In the genomic region with DNA sequence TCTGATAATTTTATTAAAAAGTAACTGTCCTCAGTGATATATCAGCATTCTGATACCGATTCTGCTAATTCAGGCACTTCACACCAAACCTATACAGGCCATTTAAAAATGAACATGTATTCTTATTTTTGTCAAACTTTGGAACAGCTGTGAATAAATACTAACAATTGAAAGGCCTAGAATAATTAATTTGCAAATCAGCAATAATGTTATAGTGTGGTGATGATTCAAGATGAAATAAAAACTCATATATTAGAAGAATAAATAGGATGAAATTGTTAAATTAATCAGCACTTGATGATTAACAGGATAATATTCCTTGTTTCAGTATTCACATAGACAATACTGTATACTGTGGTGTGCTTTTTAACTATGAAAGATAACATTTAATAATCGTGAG, we compare ENCODE assay signal across 14 cellular contexts. TPM values are rescaled to one million over a fixed set of nuclear protein-coding genes. Genes with fewer than 3 reads are reported as not detected.
DNase-seq lines count a peak whose midpoint lies in the region; ATAC-seq and TF ChIP-seq lines count a peak whose summit lies in the region.
"Had no signal": no experiment of that assay in that cellular context is flagged by ENCODE, and none has a peak within 500 bp of the region (broad histone marks: within the 10 kb centered on the region; RNA-seq: fewer than 3 reads in every experiment).

No MANE protein-coding gene starts in this region.

- intact Hi-C loops in A673 (cut with micrococcal nuclease; ENCODE audit: unreplicated experiment) = no loop called here
- intact Hi-C loops in CD4-positive, alpha-beta T cell (cut with DNase I, micrococcal nuclease) = loop anchor here in 1 of 2 experiments (10.0 kb wide), 1 partner anchor 535 kb away; the partner anchor contains the start of gene EPS15
- intact Hi-C loops in left colon (cut with DNase I, micrococcal nuclease) = no loop called here

- H3K27me3 ChIP-seq in A673 (replicated peaks; ENCODE audit: insufficient read depth, low read depth, low read length, poor library complexity) (no peaks in the 10 kb centered on the region), muscle layer of colon (ENCODE audit: control insufficient read depth in 1 of 2, insufficient read depth in 2 of 2, low read length in 2 of 2) (no peaks in the 10 kb centered on the region)
- H3K27me3 ChIP-seq in CD4-positive, alpha-beta T cell (ENCODE audit: control insufficient read depth, insufficient read depth, low read length) = peaks cover 10% of the 10 kb centered on the region

- CTCF ChIA-PET in A673 (lab: Charles Lee) = no interaction called here
- CTCF ChIA-PET in CD4-positive, alpha-beta T cell (lab: Charles Lee) = interaction anchor here (1.6 kb wide), 1 partner anchor 12 kb away, joined by 5 read pairs; no protein-coding TSS in a partner anchor

- no TSS peak for BruUV-seq in A673 (replicated peaks; lab: Mats Ljungman, UMichigan)

- H3K27me3 Mint-ChIP-seq in CD4-positive, alpha-beta T cell = peaks cover 24% of the 10 kb centered on the region

- peaks cover under 1% of the 10 kb centered on the region for H3K36me3 ChIP-seq in A673 (ENCODE audit: insufficient read depth, low read length, poor library complexity, severe bottlenecking)
- no peaks in the 10 kb centered on the region for H3K36me3 ChIP-seq in muscle layer of colon (ENCODE audit: insufficient read depth, low read length)

- H3K36me3 Mint-ChIP-seq in CD4-positive, alpha-beta T cell (ENCODE audit: low read depth) = peaks cover 4% of the 10 kb centered on the region
- H3K36me3 Mint-ChIP-seq: naive thymus-derived CD8-positive, alpha-beta T cell had no signal

- peak overlapping the region; percentile 75 for H3K9ac ChIP-seq in muscle layer of colon (ENCODE audit: low read length)

- H3K9me3 ChIP-seq in A673 (ENCODE audit: low read depth, low read length, poor library complexity, severe bottlenecking) = no peaks in the 10 kb centered on the region
- no peaks in the 10 kb centered on the region for H3K9me3 ChIP-seq in CD4-positive, alpha-beta T cell (ENCODE audit: control insufficient read depth, low read length)
- H3K9me3 ChIP-seq in muscle layer of colon (ENCODE audit: low read length) = no peaks in the 10 kb centered on the region

- no peak for ATAC-seq in CD4-positive, alpha-beta T cell (ENCODE audit: poor library complexity)
- ATAC-seq in left colon = no peak
- ATAC-seq in HG03378 (IDR thresholded peaks at IDR 0.05; ENCODE audit: unreplicated experiment) = no peak
- ATAC-seq: activated naive CD4-positive, alpha-beta T cell treated with anti-CD3 and anti-CD28 coated beads, Interleukin-2, amount 50 U/mL, for 72 hours; naive thymus-derived CD8-positive, alpha-beta T cell had no signal

- H3K4me3 Mint-ChIP-seq in CD4-positive, alpha-beta T cell = peak overlapping the region; percentile 18
- H3K4me3 Mint-ChIP-seq: dendritic cell treated with granulocyte-macrophage colony-stimulating factor and Interleukin-4, amounts not matched to agents 40 ng/mL and 50 ng/mL, for 4 days had no signal

- no peak for DNase-seq in A673 (ENCODE audit: low spot score)
- DNase-seq in CD4-positive, alpha-beta T cell = no peak
- DNase-seq in OCI-M1 (lab: John Stamatoyannopoulos, UW) = peak; percentile 52
- no peak for DNase-seq in left colon
- no peak for DNase-seq in retina
- DNase-seq: activated CD8-positive, alpha-beta memory T cell treated with anti-CD3 and anti-CD28 coated beads for 24 hours; foreskin fibroblast; naive thymus-derived CD8-positive, alpha-beta T cell; NCI-H82 had no signal

- peaks cover 27% of the 10 kb centered on the region for H3K4me1 Mint-ChIP-seq in CD4-positive, alpha-beta T cell (ENCODE audit: low read depth)

- H3K27ac ChIP-seq in A673 (ENCODE audit: low read depth, low read length, poor library complexity, severe bottlenecking) (peak overlapping the region; percentile 98), muscle layer of colon (ENCODE audit: low read depth, low read length) (peak overlapping the region; percentile 19)
- H3K27ac ChIP-seq in CD4-positive, alpha-beta T cell (ENCODE audit: low read depth, low read length) = no peak overlapping the region

- H3K9me3 Mint-ChIP-seq in CD4-positive, alpha-beta T cell = no peaks in the 10 kb centered on the region
- H3K9me3 Mint-ChIP-seq: activated naive CD4-positive, alpha-beta T cell treated with anti-CD3 and anti-CD28 coated beads, Interleukin-2, amount 50 U/mL, for 72 hours; dendritic cell treated with granulocyte-macrophage colony-stimulating factor and Interleukin-4, amounts not matched to agents 40 ng/mL and 50 ng/mL, for 4 days; naive thymus-derived CD8-positive, alpha-beta T cell; T-helper 2 cell treated with Interferon-gamma antibody and Interleukin-4, amounts not matched to agents 5 μg/mL and 100 μg/mL, for 36 hours had no signal

- POLR2A ChIA-PET in A673 (lab: Charles Lee; ENCODE audit: low non-redundant PET) = no interaction called here
- POLR2A ChIA-PET in CD4-positive, alpha-beta T cell (lab: Charles Lee) = interaction anchor here (4.4 to 4.5 kb wide), 2 partner anchors 11 to 21 kb away, joined by 32 to 82 read pairs; partner anchors contain the start of genes CDKN2C and FAF1

- H3K4me3 ChIP-seq in A673 (ENCODE audit: low read depth, low read length, poor library complexity, severe bottlenecking) (peak overlapping the region; percentile 81), muscle layer of colon (ENCODE audit: low read depth in 1 of 2, low read length in 2 of 2) (no peak overlapping the region)

- H3K4me1 ChIP-seq in A673 (ENCODE audit: insufficient read depth, low read length, poor library complexity, severe bottlenecking) (peaks cover 38% of the 10 kb centered on the region), muscle layer of colon (ENCODE audit: insufficient read depth, low read length) (no peaks in the 10 kb centered on the region)

- TF ChIP-seq CTCF in A673 (conservative IDR thresholded peaks at IDR 0.05; ENCODE audit: low read depth, low read length) = no peak
- TF ChIP-seq CTCF in CD4-positive, alpha-beta T cell (IDR thresholded peaks at IDR 0.05) = no peak

- H3K27ac Mint-ChIP-seq in CD4-positive, alpha-beta T cell = no peak overlapping the region
- H3K27ac Mint-ChIP-seq: activated naive CD4-positive, alpha-beta T cell treated with anti-CD3 and anti-CD28 coated beads, Interleukin-2, amount 50 U/mL, for 72 hours; dendritic cell treated with granulocyte-macrophage colony-stimulating factor and Interleukin-4, amounts not matched to agents 40 ng/mL and 50 ng/mL, for 4 days; T-helper 2 cell treated with Interferon-gamma antibody and Interleukin-4, amounts not matched to agents 5 μg/mL and 100 μg/mL, for 36 hours had no signal

RNA-seq across cellular contexts. Expression of gene CDKN2C, which starts 9.9 kb away (rescaled TPM):
- 50.9 and 53.5 TPM in 2 replicates for total RNA-seq in A673 (2021)
- 1 to 10 TPM; 4.3 to 4.9 TPM for total RNA-seq in CD4-positive, alpha-beta T cell
- total RNA-seq in left colon = 1 to 10 TPM; 5.8 to 6.4 TPM

RNA-seq across cellular contexts. Expression of gene FAF1, which starts 19.9 kb away (rescaled TPM):
- total RNA-seq in A673 (2021) = 105 and 109 TPM in 2 replicates
- total RNA-seq in CD4-positive, alpha-beta T cell = 10 to 100 TPM; 43.5 to 44.0 TPM
- total RNA-seq in left colon = 10 to 100 TPM; 48.8 to 52.6 TPM
